11 cellular contexts compared by ENCODE assay signal in the genomic region with DNA sequence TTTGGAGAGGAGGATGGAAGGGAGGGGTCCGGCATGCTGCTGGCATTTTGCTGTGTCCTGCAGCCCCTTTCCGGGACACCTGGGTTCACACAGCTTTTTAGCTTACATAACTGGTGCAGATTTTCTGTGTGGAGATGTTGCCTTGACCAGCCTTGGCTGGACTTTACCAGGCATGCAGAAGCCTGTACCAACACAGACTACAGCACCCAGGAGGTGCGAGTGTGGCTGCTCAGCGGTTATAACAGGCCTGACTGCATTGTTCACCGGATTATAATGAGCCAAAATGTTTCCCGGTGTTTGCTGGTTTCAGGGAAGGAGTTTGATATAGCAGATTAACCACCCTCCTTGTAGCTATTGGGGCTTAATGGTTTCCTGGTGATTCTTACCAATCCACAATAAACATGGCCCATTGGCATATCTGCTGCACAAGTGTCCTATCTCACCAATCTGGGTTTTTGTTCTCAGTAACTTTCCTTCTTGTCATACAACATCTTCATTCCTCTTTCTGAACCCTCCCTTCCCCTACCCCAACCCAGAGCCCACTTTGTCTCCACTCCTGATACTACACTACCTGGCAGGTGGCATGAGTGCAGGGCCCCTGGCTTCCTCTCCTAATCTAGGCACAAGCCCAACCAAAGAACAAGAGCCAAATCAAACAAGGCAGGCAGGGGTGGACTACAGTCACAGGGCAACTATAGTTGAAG. TPM values are rescaled to one million over a fixed set of nuclear protein-coding genes. Genes with fewer than 3 reads are reported as not detected.
DNase-seq lines count a peak whose midpoint lies in the region; ATAC-seq and TF ChIP-seq lines count a peak whose summit lies in the region.
"Had no signal": no experiment of that assay in that cellular context is flagged by ENCODE, and none has a peak within 500 bp of the region (broad histone marks: within the 10 kb centered on the region; RNA-seq: fewer than 3 reads in every experiment).

No MANE protein-coding gene starts in this region.

- TF ChIP-seq POLR2A in spleen (IDR thresholded peaks at IDR 0.05) (no peak), sigmoid colon (IDR thresholded peaks at IDR 0.05) (no peak), thyroid gland (IDR thresholded peaks at IDR 0.05) (no peak)

- in situ Hi-C loops in Panc1 (cut with HindIII; ENCODE audit: low pct_unique_long_range_greater_than_20kb, low sequenced_read_pairs) = no loop called here

- H3K4me3 ChIP-seq in Panc1 (ENCODE audit: low read depth in 2 of 2, low read length in 2 of 2) (no peak overlapping the region), endodermal cell (ENCODE audit: low read length) (no peak overlapping the region), spleen (no peak overlapping the region), sigmoid colon (no peak overlapping the region), thyroid gland (replicated peaks in 1 of 3) (no peak overlapping the region)

- intact Hi-C loops in Panc1 (cut with micrococcal nuclease; ENCODE audit: unreplicated experiment) (no loop called here), spleen (cut with DNase I; ENCODE audit: low total_unique reads) (no loop called here), sigmoid colon (cut with DNase I) (loop anchor here (2.0 kb wide), 1 partner anchor 133 kb away; no protein-coding TSS in a partner anchor), thyroid gland (cut with DNase I) (loop anchor here (5.0 kb wide), 1 partner anchor 130 kb away; no protein-coding TSS in a partner anchor)

- CTCF ChIA-PET in Panc1 (lab: Charles Lee) = interaction anchor here (0.7 kb wide), 1 partner anchor 585 kb away, joined by 3 read pairs; no protein-coding TSS in a partner anchor

- peaks cover 31% of the 10 kb centered on the region for H3K36me3 Mint-ChIP-seq in stimulated activated naive CD8-positive, alpha-beta T cell treated with anti-CD3 and anti-CD28 coated beads, Interleukin-15, Interleukin-2, amounts not matched to agents 100 ng/mL and 50 ng/mL, for 24 hours (ENCODE audit: low read depth)
- peaks cover 24% of the 10 kb centered on the region for H3K36me3 Mint-ChIP-seq in endodermal cell (ENCODE audit: low read depth)

- H3K27ac ChIP-seq in Panc1 (ENCODE audit: low read length) = peak overlapping the region; percentile 64
- H3K27ac ChIP-seq in endodermal cell (ENCODE audit: low read depth, low read length) = no peak overlapping the region
- H3K27ac ChIP-seq in spleen = peak overlapping the region in 1 of 8 donors; percentile 27
- no peak overlapping the region for H3K27ac ChIP-seq in sigmoid colon
- no peak overlapping the region for H3K27ac ChIP-seq in thyroid gland

- no peak overlapping the region for H3K4me3 Mint-ChIP-seq in stimulated activated naive CD8-positive, alpha-beta T cell treated with anti-CD3 and anti-CD28 coated beads, Interleukin-15, Interleukin-2, amounts not matched to agents 100 ng/mL and 50 ng/mL, for 24 hours
- H3K4me3 Mint-ChIP-seq in endodermal cell = no peak overlapping the region

- no peak for ATAC-seq in stimulated activated naive CD8-positive, alpha-beta T cell treated with anti-CD3 and anti-CD28 coated beads, Interleukin-15, Interleukin-2, amounts not matched to agents 100 U/mL and 50 U/mL, for 24 hours
- ATAC-seq in Panc1 = peak; percentile 13; the same call in 1 of the 2 replicates

- WGBS in endodermal cell (ENCODE audit: insufficient coverage in 1 of 2, insufficient read length in 1 of 2), 2 experiments = 78 to 79% methylated on average over 3 to 6 of the region's 6 CpGs
- WGBS in spleen, 5 donors = 69 to 84% (median 75%) methylated on average over 6 of the region's 6 CpGs
- 37 to 58% methylated on average over 6 of the region's 6 CpGs for WGBS in sigmoid colon, 2 donors
- 54 to 55% methylated on average over 3 to 6 of the region's 6 CpGs for WGBS in thyroid gland, 2 donors

- H3K27me3 Mint-ChIP-seq in stimulated activated naive CD8-positive, alpha-beta T cell treated with anti-CD3 and anti-CD28 coated beads, Interleukin-15, Interleukin-2, amounts not matched to agents 100 ng/mL and 50 ng/mL, for 24 hours = peaks cover 3% of the 10 kb centered on the region
- no peaks in the 10 kb centered on the region for H3K27me3 Mint-ChIP-seq in endodermal cell (ENCODE audit: insufficient read depth)

- POLR2A ChIA-PET in Panc1 (lab: Charles Lee) = interaction anchor here (0.5 kb wide), 1 partner anchor 73 kb away, joined by 4 read pairs; no protein-coding TSS in a partner anchor

- H3K27me3 ChIP-seq in Panc1 (ENCODE audit: control insufficient read depth, insufficient read depth, low read length) (no peaks in the 10 kb centered on the region), endodermal cell (ENCODE audit: control insufficient read depth, insufficient read depth, low read length, poor library complexity, severe bottlenecking) (no peaks in the 10 kb centered on the region), spleen (replicated peaks in 1 of 7) (no peaks in the 10 kb centered on the region), sigmoid colon (no peaks in the 10 kb centered on the region), thyroid gland (no peaks in the 10 kb centered on the region)

- H3K9ac ChIP-seq in endodermal cell (ENCODE audit: extremely low read depth, low read length, poor library complexity, severe bottlenecking) = no peak overlapping the region

- no peaks in the 10 kb centered on the region for H3K9me3 ChIP-seq in Panc1 (ENCODE audit: control insufficient read depth, insufficient read depth, low read depth, low read length)
- H3K9me3 ChIP-seq in endodermal cell (ENCODE audit: control insufficient read depth, low read length) = no peaks in the 10 kb centered on the region
- H3K9me3 ChIP-seq in spleen = no peaks in the 10 kb centered on the region
- H3K9me3 ChIP-seq in sigmoid colon = no peaks in the 10 kb centered on the region
- H3K9me3 ChIP-seq in thyroid gland = no peaks in the 10 kb centered on the region

- DNase-seq in stimulated activated naive CD8-positive, alpha-beta T cell treated with anti-CD3 and anti-CD28 coated beads, Interleukin-15, Interleukin-2, amounts not matched to agents 100 U/mL and 50 U/mL, for 24 hours = no peak
- no peak for DNase-seq in Panc1 (ENCODE audit: low read depth, low spot score)
- DNase-seq in endodermal cell = peak; percentile 61
- no peak for DNase-seq in spleen
- DNase-seq in NK-92 treated with Interleukin-12 subunit alpha and Interleukin-12 subunit beta, amount 100 ng/mL, for 24 hours (lab: John Stamatoyannopoulos, UW) = no peak
- no peak for DNase-seq in sigmoid colon
- DNase-seq in thyroid gland = no peak
- DNase-seq: amygdala, C1 segment of cervical spinal cord, NCI-H446 had no signal

- peak overlapping the region; percentile 49 for H3K27ac Mint-ChIP-seq in stimulated activated naive CD8-positive, alpha-beta T cell treated with anti-CD3 and anti-CD28 coated beads, Interleukin-15, Interleukin-2, amounts not matched to agents 100 ng/mL and 50 ng/mL, for 24 hours
- peak overlapping the region; percentile 56 for H3K27ac Mint-ChIP-seq in endodermal cell

- BruUV-seq in Panc1 (replicated peaks; lab: Mats Ljungman, UMichigan) = TSS peak; percentile 87

- TF ChIP-seq EP300 in sigmoid colon (IDR thresholded peaks at IDR 0.05) = no peak

- no peaks in the 10 kb centered on the region for H3K9me3 Mint-ChIP-seq in stimulated activated naive CD8-positive, alpha-beta T cell treated with anti-CD3 and anti-CD28 coated beads, Interleukin-15, Interleukin-2, amounts not matched to agents 100 ng/mL and 50 ng/mL, for 24 hours
- peaks cover 76% of the 10 kb centered on the region for H3K9me3 Mint-ChIP-seq in endodermal cell

- H3K4me1 ChIP-seq in Panc1 (ENCODE audit: control insufficient read depth, insufficient read depth, low read length) = peaks cover 29% of the 10 kb centered on the region
- no peaks in the 10 kb centered on the region for H3K4me1 ChIP-seq in endodermal cell (ENCODE audit: control insufficient read depth, insufficient read depth, low read length)
- peaks cover 0 to 38% (median 18%) of the 10 kb centered on the region in 6 donors for H3K4me1 ChIP-seq in spleen
- H3K4me1 ChIP-seq in sigmoid colon = peaks cover 0 to 16% (median 13%) of the 10 kb centered on the region in 4 donors
- peaks cover 9% of the 10 kb centered on the region in 2 donors for H3K4me1 ChIP-seq in thyroid gland

- TF ChIP-seq CTCF in Panc1 (IDR thresholded peaks at IDR 0.05) = no peak
- TF ChIP-seq CTCF in endodermal cell (conservative IDR thresholded peaks at IDR 0.05) = no peak
- no peak for TF ChIP-seq CTCF in spleen (IDR thresholded peaks at IDR 0.05 in 8 of 11, conservative IDR thresholded peaks at IDR 0.05 in 3 of 11)
- TF ChIP-seq CTCF in sigmoid colon (IDR thresholded peaks at IDR 0.05) = no peak
- TF ChIP-seq CTCF in thyroid gland (IDR thresholded peaks at IDR 0.05) = no peak

- H3K4me1 Mint-ChIP-seq in stimulated activated naive CD8-positive, alpha-beta T cell treated with anti-CD3 and anti-CD28 coated beads, Interleukin-15, Interleukin-2, amounts not matched to agents 100 ng/mL and 50 ng/mL, for 24 hours (ENCODE audit: low read depth) = peaks cover 25% of the 10 kb centered on the region
- H3K4me1 Mint-ChIP-seq in endodermal cell = peaks cover 5% of the 10 kb centered on the region

- H3K36me3 ChIP-seq in Panc1 (ENCODE audit: control insufficient read depth, insufficient read depth, low read length) (peaks cover 10% of the 10 kb centered on the region), endodermal cell (ENCODE audit: control insufficient read depth, insufficient read depth, low read length) (peaks cover 22% of the 10 kb centered on the region), spleen (peaks cover 0 to 64% (median 19%) of the 10 kb centered on the region in 6 donors), sigmoid colon (peaks cover 11 to 22% (median 14%) of the 10 kb centered on the region in 4 donors), thyroid gland (peaks cover 19 to 25% of the 10 kb centered on the region in 2 donors)

RNA-seq across cellular contexts. Expression of a gene that starts 3.9 kb away (rescaled TPM):
- 2,466 TPM for total RNA-seq in Panc1 (2021; ENCODE audit: unreplicated experiment)
- polyA plus RNA-seq in Panc1 (2012; ENCODE audit: insufficient read length) = 2,477 TPM
- total RNA-seq in endodermal cell = 1,000 to 10,000 TPM; 2,142 to 2,551 TPM
- 2,954 TPM for polyA plus RNA-seq in endodermal cell (2013, experiment 1 of 2)
- 2,652 TPM for polyA plus RNA-seq in endodermal cell (2013, experiment 2 of 2)
- 1,000 to 10,000 TPM; 2,711 to 4,089 (median 3,238) TPM for total RNA-seq in spleen
- polyA plus RNA-seq in spleen = 1,000 to 10,000 TPM; 6,919 to 9,324 (median 8,870) TPM
- 1,000 to 10,000 TPM; 3,138 to 8,651 (median 6,770) TPM for total RNA-seq in sigmoid colon
- 1,000 to 10,000 TPM; 4,760 to 8,094 (median 5,003) TPM for polyA plus RNA-seq in sigmoid colon
- total RNA-seq in thyroid gland = 1,000 to 10,000 TPM; 1,199 to 6,548 (median 3,258) TPM

RNA-seq across cellular contexts. Expression of a gene that starts 7.0 kb away (rescaled TPM):
- total RNA-seq in Panc1 (2021; ENCODE audit: unreplicated experiment) (60.4 TPM), endodermal cell (10 to 100 TPM; 13.8 to 17.0 TPM), spleen (10 to 100 TPM; 25.9 to 54.5 (median 43.5) TPM), sigmoid colon (10 to 100 TPM; 10.9 to 21.8 (median 16.6) TPM), thyroid gland (10 to 100 TPM; 40.7 to 92.9 (median 61.6) TPM)
- 104 TPM for polyA plus RNA-seq in Panc1 (2012; ENCODE audit: insufficient read length)
- 13.1 TPM for polyA plus RNA-seq in endodermal cell (2013, experiment 1 of 2)
- 10.9 TPM for polyA plus RNA-seq in endodermal cell (2013, experiment 2 of 2)
- polyA plus RNA-seq in spleen (10 to 100 TPM; 18.1 to 26.5 (median 22.5) TPM), sigmoid colon (10 to 100 TPM; 15.5 to 25.7 (median 17.4) TPM)

RNA-seq across cellular contexts. Expression of a gene that starts 9.3 kb away (rescaled TPM):
- total RNA-seq in Panc1 (2021; ENCODE audit: unreplicated experiment) (113 TPM), endodermal cell (10 to 100 TPM; 32.9 to 62.9 TPM), spleen (100 to 1,000 TPM in 1 of 7 donors, 10 to 100 TPM in 6; 70.1 to 107 (median 76.3) TPM), sigmoid colon (10 to 100 TPM; 35.7 to 58.2 (median 36.6) TPM), thyroid gland (10 to 100 TPM; 41.1 to 75.9 (median 59.0) TPM)
- polyA plus RNA-seq in Panc1 (2012; ENCODE audit: insufficient read length) = 123 TPM
- 40.6 TPM for polyA plus RNA-seq in endodermal cell (2013, experiment 1 of 2)
- polyA plus RNA-seq in endodermal cell (2013, experiment 2 of 2) = 39.8 TPM
- polyA plus RNA-seq in spleen (100 to 1,000 TPM in 2 of 3 donors, 10 to 100 TPM in 1; 65.7 to 135 (median 115) TPM), sigmoid colon (10 to 100 TPM in 1 of 3 donors, 1 to 10 TPM in 2; 8.4 to 48.0 (median 9.2) TPM)

RNA-seq across cellular contexts. Expression of a gene that starts 23.0 kb away (rescaled TPM):
- total RNA-seq in Panc1 (2021; ENCODE audit: unreplicated experiment) (178 TPM), endodermal cell (10 to 100 TPM; 60.3 to 76.4 TPM), spleen (10 to 100 TPM; 29.8 to 56.3 (median 49.9) TPM), sigmoid colon (10 to 100 TPM; 44.3 to 66.8 (median 48.6) TPM), thyroid gland (10 to 100 TPM; 36.5 to 71.6 (median 57.2) TPM)
- 209 TPM for polyA plus RNA-seq in Panc1 (2012; ENCODE audit: insufficient read length)
- polyA plus RNA-seq in endodermal cell (2013, experiment 1 of 2) = 91.0 TPM
- 77.9 TPM for polyA plus RNA-seq in endodermal cell (2013, experiment 2 of 2)
- polyA plus RNA-seq in spleen (10 to 100 TPM; 77.8 to 83.1 (median 78.9) TPM), sigmoid colon (10 to 100 TPM; 40.7 to 87.9 (median 42.6) TPM)

RNA-seq across cellular contexts. Expression of a gene that starts 26.4 kb away (rescaled TPM):
- total RNA-seq in Panc1 (2021; ENCODE audit: unreplicated experiment) (221 TPM), endodermal cell (10 to 100 TPM; 61.6 to 66.8 TPM), spleen (100 to 1,000 TPM in 3 of 7 donors, 10 to 100 TPM in 4; 80.3 to 127 (median 99.9) TPM), sigmoid colon (10 to 100 TPM; 16.5 to 54.6 (median 27.0) TPM), thyroid gland (100 to 1,000 TPM in 1 of 4 donors, 10 to 100 TPM in 3; 69.0 to 172 (median 84.4) TPM)
- 308 TPM for polyA plus RNA-seq in Panc1 (2012; ENCODE audit: insufficient read length)
- polyA plus RNA-seq in endodermal cell (2013, experiment 1 of 2) = 92.5 TPM
- polyA plus RNA-seq in endodermal cell (2013, experiment 2 of 2) = 84.1 TPM
- polyA plus RNA-seq in spleen (10 to 100 TPM; 34.2 to 62.3 (median 44.1) TPM), sigmoid colon (10 to 100 TPM; 18.6 to 87.7 (median 39.1) TPM)

Comparison
In these comparisons a context has a peak if more than half of its experiments do, and no peak if none do; other contexts are left out.
1. intact Hi-C loops: an anchor here in sigmoid colon (2.0 kb wide) and thyroid gland (5.0 kb wide); none called in Panc1 and spleen.